16 cellular contexts compared by ENCODE assay signal in the genomic region with DNA sequence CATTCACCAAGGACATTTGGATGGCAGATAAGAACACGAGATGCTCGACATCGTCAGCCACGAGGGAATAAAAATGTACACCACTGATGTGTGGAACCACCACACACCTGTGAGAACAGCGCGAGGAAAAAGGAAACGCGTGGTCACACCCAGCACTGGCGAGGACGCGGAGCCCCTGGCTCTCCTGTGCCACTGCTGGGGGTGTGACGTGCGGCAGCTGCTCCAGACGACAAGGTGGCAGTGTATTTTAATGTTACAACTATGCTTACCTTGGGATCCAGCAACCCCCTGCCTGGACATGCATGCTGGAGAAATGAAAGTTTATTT.
"Had no signal": no experiment of that assay in that cellular context is flagged by ENCODE, and none has a peak within 500 bp of the region (broad histone marks: within the 10 kb centered on the region; RNA-seq: fewer than 3 reads in every experiment).

No MANE protein-coding gene starts in this region.

- H3K27ac ChIP-seq: body of pancreas, uterus had no signal

- ATAC-seq: body of pancreas, esophagus mucosa, left cardiac atrium had no signal

- DNase-seq: activated CD4-positive, alpha-beta T cell treated with anti-CD3 and anti-CD28 coated beads for 48 hours; activated T-cell treated with anti-CD3 and anti-CD28 coated beads for 4 hours; amniotic stem cell; body of pancreas; immature natural killer cell; left cardiac atrium; mammary epithelial cell; nephron progenitor cell; stimulated activated CD4-positive, alpha-beta T cell treated with anti-CD3 and anti-CD28 coated beads, Interleukin-2, amount 100 ng/mL, for 48 hours; T-cell; T1000; uterus had no signal

- H3K4me3 ChIP-seq: body of pancreas, uterus had no signal

- H3K36me3 Mint-ChIP-seq: activated naive CD4-positive, alpha-beta T cell treated with anti-CD3 and anti-CD28 coated beads, Interleukin-2, amount 50 U/mL, for 24 hours; immature natural killer cell; T-cell had no signal

- H3K9me3 Mint-ChIP-seq: activated naive CD4-positive, alpha-beta T cell treated with anti-CD3 and anti-CD28 coated beads, Interleukin-2, amount 50 U/mL, for 24 hours; central memory CD8-positive, alpha-beta T cell; dendritic cell treated with granulocyte-macrophage colony-stimulating factor and Interleukin-4, amounts not matched to agents 40 ng/mL and 50 ng/mL, for 4 days; immature natural killer cell; T-cell had no signal

- H3K4me3 Mint-ChIP-seq: activated naive CD4-positive, alpha-beta T cell treated with anti-CD3 and anti-CD28 coated beads, Interleukin-2, amount 50 U/mL, for 24 hours; central memory CD8-positive, alpha-beta T cell; dendritic cell treated with granulocyte-macrophage colony-stimulating factor and Interleukin-4, amounts not matched to agents 40 ng/mL and 50 ng/mL, for 4 days; immature natural killer cell; nephron progenitor cell had no signal

- H3K27ac Mint-ChIP-seq: activated naive CD4-positive, alpha-beta T cell treated with anti-CD3 and anti-CD28 coated beads, Interleukin-2, amount 50 U/mL, for 24 hours; dendritic cell treated with granulocyte-macrophage colony-stimulating factor and Interleukin-4, amounts not matched to agents 40 ng/mL and 50 ng/mL, for 4 days; immature natural killer cell; nephron progenitor cell; T-cell had no signal

- H3K36me3 ChIP-seq: uterus had no signal

- H3K4me1 Mint-ChIP-seq: immature natural killer cell, nephron progenitor cell had no signal

- H3K27me3 ChIP-seq: body of pancreas, uterus had no signal

- H3K9me3 ChIP-seq: body of pancreas, uterus had no signal

- H3K4me1 ChIP-seq: uterus had no signal
